1 cellular context compared by ENCODE assay signal in the genomic region with DNA sequence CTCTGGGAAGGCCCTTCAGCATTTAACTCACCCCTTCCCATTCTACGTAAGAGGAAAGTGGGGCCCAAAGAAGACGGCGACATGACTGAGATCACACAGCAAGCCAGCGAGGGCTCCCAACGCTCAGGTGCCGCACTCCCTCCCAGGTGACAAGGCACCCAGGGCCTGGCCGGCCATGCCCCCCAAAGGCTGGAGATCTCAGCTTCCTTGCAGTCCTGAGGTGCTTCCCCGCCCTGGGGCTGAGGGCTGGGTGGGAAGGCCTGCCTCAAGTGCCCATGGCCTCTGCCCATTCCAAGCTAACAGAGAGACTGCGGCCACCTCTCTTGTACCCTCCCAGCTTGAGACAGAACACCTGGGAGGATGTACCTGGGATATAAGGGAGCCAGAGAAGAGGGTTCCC.
TF ChIP-seq lines count a peak whose summit lies in the region.

No MANE protein-coding gene starts in this region.

TF ChIP-seq in IMR-90, 13 proteins besides CTCF, POLR2A, EP300 and RAD21:
- no peak for TF ChIP-seq CEBPB (IDR thresholded peaks at IDR 0.05; ENCODE audit: low read depth, low read length)
- TF ChIP-seq SMC3 (IDR thresholded peaks at IDR 0.05; ENCODE audit: low read depth, low read length): no peak
- TF ChIP-seq MAZ (IDR thresholded peaks at IDR 0.05; ENCODE audit: borderline replicate concordance, low read depth, low read length): no peak
- no peak for TF ChIP-seq RFX5 (IDR thresholded peaks at IDR 0.05; ENCODE audit: low read depth, low read length)
- TF ChIP-seq NFE2L2 (IDR thresholded peaks at IDR 0.05; ENCODE audit: low read depth, low read length): no peak
- no peak for TF ChIP-seq MAFK (IDR thresholded peaks at IDR 0.05; ENCODE audit: low read depth, low read length)
